In the genomic region with DNA sequence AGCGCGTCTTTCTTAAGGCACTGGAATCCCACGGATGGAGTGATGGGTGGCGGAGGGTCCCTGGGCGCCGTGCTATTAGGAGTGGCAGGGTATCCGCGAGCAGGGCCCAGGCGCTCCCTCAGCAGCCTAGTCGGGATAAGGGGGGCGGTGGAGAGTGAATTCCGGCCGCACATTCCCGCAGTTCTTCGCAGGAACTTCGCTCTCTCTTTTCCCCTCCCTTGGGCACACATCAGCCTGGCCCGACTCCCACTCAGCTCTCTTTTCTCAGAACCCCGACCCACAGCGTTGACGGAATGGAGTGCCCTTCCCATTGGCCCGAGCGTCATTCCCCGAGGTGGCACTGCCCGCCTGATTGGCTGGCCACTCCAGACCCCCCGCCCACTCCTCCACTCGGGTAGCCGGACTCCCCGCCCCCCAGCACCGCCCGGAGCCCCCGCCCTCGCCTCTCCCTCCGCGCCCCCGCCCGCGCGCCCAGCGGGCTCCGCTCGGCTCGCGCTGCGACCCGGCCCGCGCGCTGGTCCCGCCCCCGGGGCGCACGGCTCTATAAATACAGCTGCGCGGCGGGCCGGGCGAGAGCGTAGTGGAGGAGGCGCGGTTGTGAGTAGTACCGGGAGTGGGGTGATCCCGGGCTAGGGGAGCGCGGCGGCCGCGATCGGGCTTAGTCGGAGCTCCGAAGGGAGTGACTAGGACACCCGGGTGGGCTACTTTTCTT, we compare ENCODE assay signal across 8 cellular contexts. TPM values are rescaled to one million over a fixed set of nuclear protein-coding genes. Genes with fewer than 3 reads are reported as not detected.
A peak's percentile ranks its signal among the peaks of the same experiment; 100 is the strongest.
DNase-seq lines count a peak whose midpoint lies in the region; ATAC-seq and TF ChIP-seq lines count a peak whose summit lies in the region.

A gene with protein sequence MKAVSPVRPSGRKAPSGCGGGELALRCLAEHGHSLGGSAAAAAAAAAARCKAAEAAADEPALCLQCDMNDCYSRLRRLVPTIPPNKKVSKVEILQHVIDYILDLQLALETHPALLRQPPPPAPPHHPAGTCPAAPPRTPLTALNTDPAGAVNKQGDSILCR (plus strand): TSS at position 572 of the 712 bp plus-strand sequence. CDS start 385 bp downstream, outside the sequence.

- H3K9me3 Mint-ChIP-seq in Calu3 (ENCODE audit: low read depth, unreplicated experiment): no peaks in the 10 kb centered on the region
- H3K9me3 Mint-ChIP-seq in naive thymus-derived CD8-positive, alpha-beta T cell: peaks cover 0 to 7% (median 0%) of the 10 kb centered on the region in 9 donors

- ATAC-seq in HG03432 (IDR thresholded peaks at IDR 0.05; ENCODE audit: unreplicated experiment): no peak
- no peak for ATAC-seq in naive thymus-derived CD8-positive, alpha-beta T cell

- H3K36me3 ChIP-seq in brain microvascular endothelial cell (replicated peaks): no peaks in the 10 kb centered on the region
- no peaks in the 10 kb centered on the region for H3K36me3 ChIP-seq in iPS DF 6.9 (ENCODE audit: control insufficient read depth, insufficient read depth, low read length)

- no TSS peak for BruUV-seq in Calu3 (replicated peaks; lab: Mats Ljungman, UMichigan)

- peaks cover 29% of the 10 kb centered on the region for H3K36me3 Mint-ChIP-seq in Calu3 (ENCODE audit: insufficient read depth, unreplicated experiment)
- peaks cover 0 to 6% (median 3%) of the 10 kb centered on the region in 3 donors for H3K36me3 Mint-ChIP-seq in naive thymus-derived CD8-positive, alpha-beta T cell

- peak; percentile 61 for DNase-seq in Calu3
- peak; percentile 65 to 76 for DNase-seq in NCI-H187 (lab: John Stamatoyannopoulos, UW)
- peak; percentile 95 for DNase-seq in brain microvascular endothelial cell
- peak; percentile 74 for DNase-seq in iPS DF 6.9 (ENCODE audit: low read depth, low spot score)
- peak; percentile 96 for DNase-seq in retina
- no peak for DNase-seq in RKO (ENCODE audit: low spot score)
- no peak for DNase-seq in naive thymus-derived CD8-positive, alpha-beta T cell

- CTCF ChIA-PET in Calu3 (lab: Charles Lee): no interaction called here

- H3K9me3 ChIP-seq in iPS DF 6.9 (ENCODE audit: control insufficient read depth, insufficient read depth, low read length): no peaks in the 10 kb centered on the region

- peaks cover 26% of the 10 kb centered on the region for H3K4me1 Mint-ChIP-seq in Calu3 (ENCODE audit: low read depth, unreplicated experiment)
- peaks cover 0 to 9% (median 6%) of the 10 kb centered on the region in 4 donors for H3K4me1 Mint-ChIP-seq in naive thymus-derived CD8-positive, alpha-beta T cell

- H3K27ac Mint-ChIP-seq in Calu3 (ENCODE audit: unreplicated experiment): peak within 1 kb of the TSS; percentile 86
- H3K27ac Mint-ChIP-seq in naive thymus-derived CD8-positive, alpha-beta T cell: no peak within 1 kb of the TSS

- in situ Hi-C loops in brain microvascular endothelial cell (cut with HindIII; ENCODE audit: low pct_ligation_motif_present, low sequenced_read_pairs): no loop called here

- H3K27me3 ChIP-seq in brain microvascular endothelial cell (replicated peaks) (no peaks in the 10 kb centered on the region), iPS DF 6.9 (ENCODE audit: control insufficient read depth, insufficient read depth, low read length) (no peaks in the 10 kb centered on the region)

- H3K27ac ChIP-seq in brain microvascular endothelial cell (peak within 1 kb of the TSS; percentile 72), iPS DF 6.9 (ENCODE audit: low read length) (no peak within 1 kb of the TSS)

- no peak for TF ChIP-seq CTCF in Calu3 (IDR thresholded peaks at IDR 0.05; ENCODE audit: unreplicated experiment)
- no peak for TF ChIP-seq CTCF in brain microvascular endothelial cell (IDR thresholded peaks at IDR 0.05; ENCODE audit: low read depth, low read length, missing control alignments)

- intact Hi-C loops in Calu3 (cut with micrococcal nuclease; ENCODE audit: unreplicated experiment): loop anchor here (10.0 kb wide), 1 partner anchor 702 kb away; no protein-coding TSS in a partner anchor

- no CpG with 5 or more reads among the region's 71 CpGs for WGBS in iPS DF 6.9 (ENCODE audit: insufficient coverage, insufficient read length)

- peak within 1 kb of the TSS; percentile 74 for H3K4me3 Mint-ChIP-seq in Calu3 (ENCODE audit: low read depth, unreplicated experiment)
- peak within 1 kb of the TSS in 2 of 10 donors; percentile 25 to 65 for H3K4me3 Mint-ChIP-seq in naive thymus-derived CD8-positive, alpha-beta T cell

- H3K4me3 ChIP-seq in brain microvascular endothelial cell (ENCODE audit: low read depth, low read length): peak within 1 kb of the TSS; percentile 64
- H3K4me3 ChIP-seq in iPS DF 6.9 (ENCODE audit: low read length): peak within 1 kb of the TSS; percentile 90

- H3K4me1 ChIP-seq in iPS DF 6.9 (ENCODE audit: control insufficient read depth, insufficient read depth, low read length): no peaks in the 10 kb centered on the region

- POLR2A ChIA-PET in naive thymus-derived CD8-positive, alpha-beta T cell (lab: Charles Lee): no interaction called here

- H3K27me3 Mint-ChIP-seq in Calu3 (ENCODE audit: unreplicated experiment): no peaks in the 10 kb centered on the region
- peaks cover 34 to 71% (median 45%) of the 10 kb centered on the region in 5 donors for H3K27me3 Mint-ChIP-seq in naive thymus-derived CD8-positive, alpha-beta T cell

RNA-seq across cellular contexts. Expression of the gene that starts here (rescaled TPM):
- 1.7 and 1.8 TPM in 2 replicates for total RNA-seq in Calu3 (2022)
- total RNA-seq in naive thymus-derived CD8-positive, alpha-beta T cell: not detected
- polyA plus RNA-seq in naive thymus-derived CD8-positive, alpha-beta T cell: not detected

Comparison
In these comparisons a context has a peak if more than half of its experiments do, and no peak if none do; other contexts are left out.
1. DNase-seq: peak in Calu3 (single experiment), NCI-H187 (2 of 2), brain microvascular endothelial cell (single experiment), iPS DF 6.9 (single experiment) and retina (single experiment); none in RKO (single experiment) and naive thymus-derived CD8-positive, alpha-beta T cell (0 of 10).